In the genomic region with DNA sequence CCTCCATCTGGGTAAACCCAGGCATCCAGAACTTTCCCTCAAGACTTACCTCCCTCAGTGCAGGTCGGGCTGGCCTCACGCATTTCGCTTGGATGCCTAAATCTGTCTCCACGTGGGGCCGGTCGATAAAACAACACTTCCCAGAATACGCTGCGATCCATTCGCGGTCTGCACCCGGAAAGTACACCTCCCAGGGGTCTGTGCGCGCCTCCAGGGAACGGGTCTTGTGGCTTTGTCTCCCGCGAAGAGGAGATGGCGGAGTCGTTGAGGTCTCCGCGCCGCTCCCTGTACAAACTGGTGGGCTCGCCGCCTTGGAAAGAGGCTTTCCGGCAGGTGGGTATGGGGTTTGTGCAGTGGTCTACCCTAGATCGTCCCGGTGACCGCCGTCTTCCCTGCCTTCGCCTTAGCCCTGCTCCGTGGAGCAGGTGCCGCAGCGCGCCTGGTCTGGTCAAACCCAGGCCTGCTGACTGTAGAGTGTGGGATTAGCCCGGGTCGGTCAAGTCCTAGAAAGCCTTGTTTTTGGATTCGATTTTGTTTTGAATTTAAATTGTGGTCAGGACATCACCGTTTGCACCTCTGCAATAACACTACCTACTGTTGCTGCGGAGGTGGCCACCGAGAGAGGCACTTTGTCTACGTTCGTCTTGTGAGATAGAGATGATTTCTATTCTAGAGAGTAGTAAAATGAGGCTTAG, we compare ENCODE assay signal across 8 cellular contexts. TPM values are rescaled to one million over a fixed set of nuclear protein-coding genes. Genes with fewer than 3 reads are reported as not detected.
A peak's percentile ranks its signal among the peaks of the same experiment; 100 is the strongest.
DNase-seq lines count a peak whose midpoint lies in the region; ATAC-seq and TF ChIP-seq lines count a peak whose summit lies in the region.

RPAIN (plus strand) TSS at position 224 of the 695 bp plus-strand sequence; CDS start at position 253, 29 bp downstream.

- DNase-seq in A673 (ENCODE audit: low spot score) = peak; percentile 96
- peak; percentile 78 for DNase-seq in NCI-H2196 treated with DMSO at 0.1 percent for 48 hours (lab: John Stamatoyannopoulos, UW; ENCODE audit: unreplicated experiment)
- peak in 1 of 2 donors; percentile 10 for DNase-seq in central memory CD8-positive, alpha-beta T cell (ENCODE audit: low spot score in 2 of 2)
- peak; percentile 95 for DNase-seq in kidney glomerular epithelial cell (lab: John Stamatoyannopoulos, UW)
- DNase-seq in stimulated activated CD4-positive, alpha-beta T cell treated with anti-CD3 and anti-CD28 coated beads, Interleukin-1b, Interleukin-23, amount 100 ng/mL, for 24 hours (ENCODE audit: low read depth in 4 of 4, low spot score in 1 of 4) = peak; percentile 63 to 84 (median 74)

- peaks cover 11% of the 10 kb centered on the region for H3K4me1 ChIP-seq in A673 (ENCODE audit: insufficient read depth, low read length, poor library complexity, severe bottlenecking)

- H3K27me3 ChIP-seq in A673 (replicated peaks; ENCODE audit: insufficient read depth, low read depth, low read length, poor library complexity) = no peaks in the 10 kb centered on the region

- BruUV-seq in A673 (replicated peaks; lab: Mats Ljungman, UMichigan) = TSS peak; percentile 39

- peak within 1 kb of the TSS; percentile 97 for H3K4me3 Mint-ChIP-seq in central memory CD8-positive, alpha-beta T cell

- H3K27ac Mint-ChIP-seq in central memory CD8-positive, alpha-beta T cell (ENCODE audit: low read depth) = peak within 1 kb of the TSS; percentile 95

- ATAC-seq in GM18861 (IDR thresholded peaks at IDR 0.05; ENCODE audit: unreplicated experiment) = peak; percentile 34
- ATAC-seq in HG03095 (IDR thresholded peaks at IDR 0.05; ENCODE audit: unreplicated experiment) = peak; percentile 61
- peak; percentile 63 for ATAC-seq in central memory CD8-positive, alpha-beta T cell (replicated peaks; ENCODE audit: extremely low read depth, poor library complexity, severe bottlenecking)

- no peaks in the 10 kb centered on the region for H3K9me3 ChIP-seq in A673 (ENCODE audit: low read depth, low read length, poor library complexity, severe bottlenecking)

- POLR2A ChIA-PET in A673 (lab: Charles Lee; ENCODE audit: low non-redundant PET) = no interaction called here

- intact Hi-C loops in A673 (cut with micrococcal nuclease; ENCODE audit: unreplicated experiment) = no loop called here

- H3K27me3 Mint-ChIP-seq in central memory CD8-positive, alpha-beta T cell = no peaks in the 10 kb centered on the region

- peaks cover 18% of the 10 kb centered on the region for H3K4me1 Mint-ChIP-seq in central memory CD8-positive, alpha-beta T cell

- peak within 1 kb of the TSS; percentile 90 for H3K27ac ChIP-seq in A673 (ENCODE audit: low read depth, low read length, poor library complexity, severe bottlenecking)

- TF ChIP-seq CTCF in A673 (conservative IDR thresholded peaks at IDR 0.05; ENCODE audit: low read depth, low read length) (no peak), WI38 (IDR thresholded peaks at IDR 0.05; ENCODE audit: low read depth, low read length) (no peak)

- H3K4me3 ChIP-seq in A673 (ENCODE audit: low read depth, low read length, poor library complexity, severe bottlenecking) = peak within 1 kb of the TSS; percentile 88
- H3K4me3 ChIP-seq in WI38 (ENCODE audit: low read depth, low read length) = peak within 1 kb of the TSS; percentile 99

- H3K9me3 Mint-ChIP-seq in central memory CD8-positive, alpha-beta T cell = no peaks in the 10 kb centered on the region

- CTCF ChIA-PET in A673 (lab: Charles Lee) = no interaction called here

- H3K36me3 ChIP-seq in A673 (ENCODE audit: insufficient read depth, low read length, poor library complexity, severe bottlenecking) = peaks cover 60% of the 10 kb centered on the region

- H3K36me3 Mint-ChIP-seq in central memory CD8-positive, alpha-beta T cell (ENCODE audit: insufficient read depth) = peaks cover 64% of the 10 kb centered on the region

RNA-seq across cellular contexts. Expression of gene RPAIN, which starts in this region (rescaled TPM):
- total RNA-seq in A673 (2021) = 120 and 123 TPM in 2 replicates
